16 cellular contexts compared by ENCODE assay signal in genomic region chr2:219400562-219400961, GRCh38.
DNase-seq lines count a peak whose midpoint lies in the region; FAIRE-seq and TF ChIP-seq lines count a peak whose summit lies in the region.
"Had no signal": no experiment of that assay in that cellular context is flagged by ENCODE, and none has a peak within 500 bp of the region (broad histone marks: within the 10 kb centered on the region; RNA-seq: fewer than 3 reads in every experiment).

No MANE protein-coding gene starts in this region.

- peak overlapping the region; percentile 61 for H3K27ac ChIP-seq in SK-N-MC
- H3K27ac ChIP-seq: GM23248, KMS-11 had no signal

- no peaks in the 10 kb centered on the region for H3K9me3 ChIP-seq in SK-N-MC (ENCODE audit: low read depth, low read length)
- H3K9me3 ChIP-seq: Peyer's patch had no signal

- FAIRE-seq in H54 (lab: Jason Lieb, UNC): no peak

- H3K36me3 ChIP-seq in SK-N-MC (ENCODE audit: insufficient read depth, low read length): no peaks in the 10 kb centered on the region
- H3K36me3 ChIP-seq: Peyer's patch had no signal

- H3K9ac ChIP-seq in SK-N-MC (ENCODE audit: insufficient read length): no peak overlapping the region
- H3K9ac ChIP-seq: GM23248, KMS-11 had no signal

- peak overlapping the region; percentile 70 for H3K4me3 ChIP-seq in SK-N-MC
- no peak overlapping the region for H3K4me3 ChIP-seq in epithelial cell of esophagus (ENCODE audit: low read length)
- H3K4me3 ChIP-seq: GM23248, Peyer's patch had no signal

- TF ChIP-seq CTCF in epithelial cell of esophagus (IDR thresholded peaks at IDR 0.05; ENCODE audit: insufficient read depth, low read depth, low read length, missing control alignments): no peak

- DNase-seq in ELF-1 (ENCODE audit: low read depth, low spot score) (peak; percentile 37), SK-N-MC (ENCODE audit: low read depth, low spot score) (peak; percentile 68), epithelial cell of esophagus (ENCODE audit: low read depth) (peak; percentile 43), retina (peak; percentile 54), hippocampal formation (lab: John Stamatoyannopoulos, UW) (no peak), H54 (ENCODE audit: insufficient read length, low spot score) (no peak), NCI-H774 (lab: John Stamatoyannopoulos, UW) (no peak), COR-L47 (lab: John Stamatoyannopoulos, UW) (no peak)
- DNase-seq: ACHN, GM23248, HFFc6, NCI-H1694 treated with DMSO at 0.1 percent for 48 hours, NCI-H446 treated with DMSO at 0.1 percent for 48 hours, Peyer's patch, SIG-M5 had no signal

- no peak for TF ChIP-seq POLR2A in H54 (IDR thresholded peaks at IDR 0.05; ENCODE audit: low read depth, low read length)

Comparison
In these comparisons a context has a peak if more than half of its experiments do, and no peak if none do; other contexts are left out.
1. DNase-seq: peak in ELF-1 (single experiment), SK-N-MC (single experiment), epithelial cell of esophagus (single experiment) and retina (single experiment); none in hippocampal formation (0 of 2), H54 (single experiment), NCI-H774 (single experiment) and COR-L47 (single experiment).